15 cellular contexts compared by ENCODE assay signal in genomic region chr1:42983675-42984074, GRCh38. TPM values are rescaled to one million over a fixed set of nuclear protein-coding genes. Genes with fewer than 3 reads are reported as not detected.
DNase-seq lines count a peak whose midpoint lies in the region; ATAC-seq and TF ChIP-seq lines count a peak whose summit lies in the region.
"Had no signal": no experiment of that assay in that cellular context is flagged by ENCODE, and none has a peak within 500 bp of the region (broad histone marks: within the 10 kb centered on the region; RNA-seq: fewer than 3 reads in every experiment).

No MANE protein-coding gene starts in this region.

- no peak for TF ChIP-seq CTCF in SK-N-SH (IDR thresholded peaks at IDR 0.05)

- no peaks in the 10 kb centered on the region for H3K9me2 ChIP-seq in SK-N-SH

- no peaks in the 10 kb centered on the region for H3K27me3 Mint-ChIP-seq in effector memory CD8-positive, alpha-beta T cell
- H3K27me3 Mint-ChIP-seq in stimulated activated naive B cell treated with anti-CD40 and anti-IgM and Interleukin-4, amounts not matched to agents 10 μg/mL and 1 μg/mL and 100 μg/mL, for 72 hours, result no peaks in the 10 kb centered on the region
- H3K27me3 Mint-ChIP-seq: B cell; CD4-positive, alpha-beta T cell had no signal

- ATAC-seq in effector memory CD8-positive, alpha-beta T cell (replicated peaks), result no peak
- ATAC-seq in stimulated activated naive B cell treated with anti-CD40 and anti-IgM and Interleukin-4, amounts not matched to agents 10 μg/mL and 1 μg/mL and 100 μg/mL, for 72 hours (replicated peaks), result no peak
- ATAC-seq in GM18519 (IDR thresholded peaks at IDR 0.05; ENCODE audit: low FRiP score, unreplicated experiment), result no peak

- peak; percentile 43 to 92 for DNase-seq in HAP-1 (ENCODE audit: low spot score in 2 of 2)
- DNase-seq in SK-N-SH, result peak; percentile 61
- no peak for DNase-seq in effector memory CD8-positive, alpha-beta T cell
- DNase-seq in stimulated activated naive B cell treated with anti-CD40 and anti-IgM and Interleukin-4, amounts not matched to agents 10 μg/mL and 1 μg/mL and 100 μg/mL, for 72 hours, result no peak
- DNase-seq in hepatic stellate cell (ENCODE audit: low spot score), result no peak
- no peak for DNase-seq in stimulated activated CD4-positive, alpha-beta T cell treated with anti-CD3 and anti-CD28 coated beads, Interleukin-2, amount 100 ng/mL, for 24 hours
- no peak for DNase-seq in DMS79 treated with DMSO at 0.1 percent for 48 hours (lab: John Stamatoyannopoulos, UW)
- DNase-seq: C1 segment of cervical spinal cord; CD4-positive, alpha-beta T cell; DMS153; DMS79; GF-D8; H9 had no signal

- no peaks in the 10 kb centered on the region for H3K79me2 ChIP-seq in SK-N-SH (ENCODE audit: insufficient read depth)

- in situ Hi-C loops in HAP-1 (cut with MboI; ENCODE audit: low sequenced_read_pairs), result no loop called here

- H3K27ac ChIP-seq in SK-N-SH (ENCODE audit: low read depth in 2 of 2, low read length in 1 of 2), result peak overlapping the region; percentile 10 to 98; a peak in 3 of 4 replicates

- H3K36me3 Mint-ChIP-seq in effector memory CD8-positive, alpha-beta T cell (ENCODE audit: insufficient read depth), result no peaks in the 10 kb centered on the region
- H3K36me3 Mint-ChIP-seq in stimulated activated naive B cell treated with anti-CD40 and anti-IgM and Interleukin-4, amounts not matched to agents 10 μg/mL and 1 μg/mL and 100 μg/mL, for 72 hours, result peaks cover 4 to 9% of the 10 kb centered on the region in 2 donors

- no peak overlapping the region for H3K4me2 ChIP-seq in SK-N-SH

- no peak overlapping the region for H2AFZ ChIP-seq in SK-N-SH (ENCODE audit: low read depth)

- H4K20me1 ChIP-seq in SK-N-SH (ENCODE audit: insufficient read depth), result no peaks in the 10 kb centered on the region

- no peak overlapping the region for H3K9ac ChIP-seq in SK-N-SH

- H3K27me3 ChIP-seq in HAP-1 (ENCODE audit: low read depth) (no peaks in the 10 kb centered on the region), SK-N-SH (ENCODE audit: insufficient read depth) (no peaks in the 10 kb centered on the region)

- no peaks in the 10 kb centered on the region for H3K4me1 Mint-ChIP-seq in effector memory CD8-positive, alpha-beta T cell (ENCODE audit: low read depth in 2 of 2)
- peaks cover 20 to 26% of the 10 kb centered on the region in 2 donors for H3K4me1 Mint-ChIP-seq in stimulated activated naive B cell treated with anti-CD40 and anti-IgM and Interleukin-4, amounts not matched to agents 10 μg/mL and 1 μg/mL and 100 μg/mL, for 72 hours

- CTCF ChIA-PET in SK-N-SH (lab: Yijun Ruan, JAX), result interaction anchor here (1.7 to 5.0 kb wide), 3 partner anchors 9 to 89 kb away, joined by 6 to 25 read pairs (median 10); no protein-coding TSS in a partner anchor

- H3K9me3 Mint-ChIP-seq in effector memory CD8-positive, alpha-beta T cell, result no peaks in the 10 kb centered on the region
- no peaks in the 10 kb centered on the region for H3K9me3 Mint-ChIP-seq in stimulated activated naive B cell treated with anti-CD40 and anti-IgM and Interleukin-4, amounts not matched to agents 10 μg/mL and 1 μg/mL and 100 μg/mL, for 72 hours
- H3K9me3 Mint-ChIP-seq: CD4-positive, alpha-beta T cell; H9 had no signal

- no peak; the same call in 1 of the 2 replicates for TF ChIP-seq RAD21 in SK-N-SH (IDR thresholded peaks at IDR 0.05; ENCODE audit: low read length)

- H3K36me3 ChIP-seq in HAP-1 (replicated peaks) (no peaks in the 10 kb centered on the region), SK-N-SH (replicated peaks in 1 of 2; ENCODE audit: control insufficient read depth in 1 of 2, insufficient read depth in 2 of 2, low read length in 1 of 2) (no peaks in the 10 kb centered on the region)

- H3K9me3 ChIP-seq in HAP-1 (no peaks in the 10 kb centered on the region), SK-N-SH (no peaks in the 10 kb centered on the region)

- peak overlapping the region; percentile 62 to 68 for H3K27ac Mint-ChIP-seq in effector memory CD8-positive, alpha-beta T cell
- peak overlapping the region; percentile 59 for H3K27ac Mint-ChIP-seq in stimulated activated naive B cell treated with anti-CD40 and anti-IgM and Interleukin-4, amounts not matched to agents 10 μg/mL and 1 μg/mL and 100 μg/mL, for 72 hours
- H3K27ac Mint-ChIP-seq: B cell; CD4-positive, alpha-beta T cell had no signal

- TF ChIP-seq EP300 in SK-N-SH (IDR thresholded peaks at IDR 0.05; ENCODE audit: borderline replicate concordance in 1 of 2, low read depth in 1 of 2, low read length in 1 of 2), result peak in 1 of 2 experiments; percentile 80; a peak in 1 of 4 replicates

- POLR2A ChIA-PET in SK-N-SH (lab: Yijun Ruan, JAX), result interaction anchor here (0.6 to 2.2 kb wide), 10 partner anchors 9 to 90 kb away, joined by 3 to 13 read pairs (median 4); no protein-coding TSS in a partner anchor

- H3K4me3 ChIP-seq in HAP-1, result no peak overlapping the region
- no peak overlapping the region for H3K4me3 ChIP-seq in SK-N-SH (ENCODE audit: low read depth in 2 of 2, low read length in 1 of 2)

- H3K4me3 Mint-ChIP-seq in effector memory CD8-positive, alpha-beta T cell, result no peak overlapping the region
- no peak overlapping the region for H3K4me3 Mint-ChIP-seq in stimulated activated naive B cell treated with anti-CD40 and anti-IgM and Interleukin-4, amounts not matched to agents 10 μg/mL and 1 μg/mL and 100 μg/mL, for 72 hours
- H3K4me3 Mint-ChIP-seq: B cell; CD4-positive, alpha-beta T cell; H9 had no signal

- 33% methylated on average over 1 of the region's 1 CpG for WGBS in SK-N-SH (ENCODE audit: low lambda C conversion rate)

- H3K4me1 ChIP-seq in HAP-1 (peaks cover 35% of the 10 kb centered on the region), SK-N-SH (ENCODE audit: control insufficient read depth in 1 of 2, insufficient read depth in 2 of 2, low read depth in 1 of 2, low read length in 1 of 2) (peaks cover 0 to 45% of the 10 kb centered on the region in 2 experiments; a peak in 2 of 4 replicates)

- H3F3A ChIP-seq in SK-N-SH (replicated peaks; ENCODE audit: insufficient read depth), result no peaks in the 10 kb centered on the region

TF ChIP-seq in SK-N-SH, 30 proteins besides CTCF, POLR2A, EP300 and RAD21:
- TF ChIP-seq MXI1 (IDR thresholded peaks at IDR 0.05; ENCODE audit: low read depth, low read length), result 0 out of 2 replicates have a peak, but pooled peaks have one; percentile 19
- peak; percentile 44; the same call in 1 of the 2 replicates for TF ChIP-seq RCOR1 (IDR thresholded peaks at IDR 0.05; ENCODE audit: low read length)
- TF ChIP-seq CHD2 (IDR thresholded peaks at IDR 0.05; ENCODE audit: low read length, partially characterized antibody), result peak; percentile 67
- no peak for TF ChIP-seq YY1 (IDR thresholded peaks at IDR 0.05; ENCODE audit: low read depth)
- TF ChIP-seq TCF12 (IDR thresholded peaks at IDR 0.05), result 0 out of 2 replicates have a peak, but pooled peaks have one; percentile 20

RNA-seq across cellular contexts. Expression of gene SLC2A1, which starts 25.0 kb away (rescaled TPM):
- 50.5 and 63.8 TPM in 2 replicates for polyA plus RNA-seq in SK-N-SH (2012; rRNA removed)
- 26.8 and 43.4 TPM in 2 replicates for polyA plus RNA-seq in SK-N-SH (2012; cell fraction: cytosol; rRNA removed)
- polyA plus RNA-seq in SK-N-SH (2012; cell fraction: nucleus; rRNA removed), result 110 and 122 TPM in 2 replicates

Comparison
In these comparisons a context has a peak if more than half of its experiments do, and no peak if none do; other contexts are left out.
1. DNase-seq: peak in HAP-1 (2 of 2) and SK-N-SH (single experiment); none in effector memory CD8-positive, alpha-beta T cell (0 of 3), stimulated activated naive B cell treated with anti-CD40 and anti-IgM and Interleukin-4, amounts not matched to agents 10 μg/mL and 1 μg/mL and 100 μg/mL, for 72 hours (single experiment), hepatic stellate cell (single experiment), stimulated activated CD4-positive, alpha-beta T cell treated with anti-CD3 and anti-CD28 coated beads, Interleukin-2, amount 100 ng/mL, for 24 hours (0 of 2) and DMS79 treated with DMSO at 0.1 percent for 48 hours (single experiment).